ENCODE assay signal across 8 cellular contexts in genomic region chr11:12673924-12674570, GRCh38. TPM values are rescaled to one million over a fixed set of nuclear protein-coding genes. Genes with fewer than 3 reads are reported as not detected.
A peak's percentile ranks its signal among the peaks of the same experiment; 100 is the strongest.
DNase-seq lines count a peak whose midpoint lies in the region; ATAC-seq, FAIRE-seq and TF ChIP-seq lines count a peak whose summit lies in the region.

TSS of gene TEAD1 (plus strand) at chr11:12674421.

- intact Hi-C loops in HepG2 (cut with micrococcal nuclease; ENCODE audit: unreplicated experiment), result loop anchor here (1.0 to 2.0 kb wide), 3 partner anchors 19 to 173 kb away; no protein-coding TSS in a partner anchor

- 3% methylated on average over 34 of the region's 95 CpGs for WGBS in HepG2 (ENCODE audit: low lambda C conversion rate)

- H3K79me2 ChIP-seq in HepG2 (ENCODE audit: insufficient read depth, low read length), result peaks cover 38% of the 10 kb centered on the region

- peak; percentile 15 for FAIRE-seq in HepG2 (lab: Jason Lieb, UNC)

- H3K9me3 ChIP-seq in HepG2 (ENCODE audit: low read length), result no peaks in the 10 kb centered on the region

- H3K4me3 ChIP-seq in HepG2 (replicated peaks in 1 of 3; ENCODE audit: insufficient read depth in 1 of 3, low read depth in 2 of 3, low read length in 3 of 3), result peak within 1 kb of the TSS; percentile 84 to 100 (median 89)

- H3K36me3 ChIP-seq in HepG2 (replicated peaks in 1 of 2; ENCODE audit: control insufficient read depth in 1 of 2, insufficient read depth in 2 of 2, low read length in 2 of 2), result no peaks in the 10 kb centered on the region; a peak in 2 of 5 replicates

- ATAC-seq in GM18907 (IDR thresholded peaks at IDR 0.05; ENCODE audit: unreplicated experiment), result peak; percentile 84
- ATAC-seq in HG03196 (IDR thresholded peaks at IDR 0.05; ENCODE audit: unreplicated experiment), result peak; percentile 64
- peak; percentile 90 for ATAC-seq in HepG2

- H3K9ac ChIP-seq in HepG2 (ENCODE audit: insufficient read depth, low read depth, low read length), result peak within 1 kb of the TSS; percentile 90

- CTCF ChIA-PET in activated CD4-positive, alpha-beta memory T cell treated with anti-CD3 and anti-CD28 coated beads, Interleukin-2, amount 10 ng/mL, durations not matched to agents 7 days and 5 days (lab: Charles Lee), result interaction anchor here (1.0 kb wide), 1 partner anchor 215 kb away, joined by 3 read pairs; no protein-coding TSS in a partner anchor
- CTCF ChIA-PET in HepG2 (lab: Yijun Ruan, JAX; ENCODE audit: low intra/inter-chr PET ratio, low total read pairs), result no interaction called here

- no peak for TF ChIP-seq CTCF in 22Rv1 (IDR thresholded peaks at IDR 0.05)
- TF ChIP-seq CTCF in HepG2 (CRISPR knock-in tag; IDR thresholded peaks at IDR 0.05), result no peak

- DNase-seq in NCI-H460 (ENCODE audit: extremely low read depth, low read depth), result peak; percentile 88
- peak; percentile 91 for DNase-seq in activated CD4-positive, alpha-beta memory T cell treated with anti-CD3 and anti-CD28 coated beads, Interleukin-2, amount 10 ng/mL, durations not matched to agents 7 days and 5 days
- DNase-seq in dermis microvascular lymphatic vessel endothelial cell (ENCODE audit: low read depth in 2 of 2), result peak; percentile 90 to 97
- DNase-seq in HepG2 (ENCODE audit: low spot score), result peak; percentile 84
- DNase-seq in stimulated activated CD4-positive, alpha-beta T cell treated with anti-CD3 and anti-CD28 coated beads, Interleukin-2, amount 100 ng/mL, for 24 hours, result peak; percentile 87 to 92

- peaks cover 11% of the 10 kb centered on the region for H3K4me1 Mint-ChIP-seq in activated CD4-positive, alpha-beta memory T cell treated with anti-CD3 and anti-CD28 coated beads, Interleukin-2, amount 10 ng/mL, durations not matched to agents 7 days and 5 days

- H3K27ac ChIP-seq in 22Rv1 (peak within 1 kb of the TSS; percentile 86), HepG2 (ENCODE audit: extremely low read length, insufficient read depth, low read length) (peak within 1 kb of the TSS; percentile 74)

- POLR2A ChIA-PET in activated CD4-positive, alpha-beta memory T cell treated with anti-CD3 and anti-CD28 coated beads, Interleukin-2, amount 10 ng/mL, durations not matched to agents 7 days and 5 days (lab: Charles Lee), result no interaction called here
- POLR2A ChIA-PET in HepG2 (lab: Yijun Ruan, JAX), result interaction anchor here (1.0 to 1.5 kb wide), 2 partner anchors 18 to 171 kb away, joined by 8 read pairs; no protein-coding TSS in a partner anchor

- no peaks in the 10 kb centered on the region for H3K27me3 ChIP-seq in HepG2 (ENCODE audit: control insufficient read depth in 1 of 2, insufficient read depth in 2 of 2, low read length in 2 of 2)

- TF ChIP-seq RAD21 in HepG2 (CRISPR knock-in tag; IDR thresholded peaks at IDR 0.05), result no peak; the same call in 1 of the 2 replicates

- peaks cover 11% of the 10 kb centered on the region for H4K20me1 ChIP-seq in HepG2 (ENCODE audit: insufficient read depth, low read length)

- H2AFZ ChIP-seq in HepG2 (ENCODE audit: low read length), result peak within 1 kb of the TSS; percentile 25

- in situ Hi-C loops in HepG2 (cut with HindIII; ENCODE audit: extremely low pct_ligation_motif_present, low pct_unique_long_range_greater_than_20kb), result loop anchor here (10.0 kb wide), 1 partner anchor 211 kb away; no protein-coding TSS in a partner anchor

- peak within 1 kb of the TSS; percentile 78 for H3K4me3 Mint-ChIP-seq in activated CD4-positive, alpha-beta memory T cell treated with anti-CD3 and anti-CD28 coated beads, Interleukin-2, amount 10 ng/mL, durations not matched to agents 7 days and 5 days

- BruUV-seq in HepG2 (replicated peaks; lab: Mats Ljungman, UMichigan), result no TSS peak

- peak in 1 of 2 experiments; percentile 49; a peak in 2 of 4 replicates for TF ChIP-seq POLR2A in HepG2 (IDR thresholded peaks at IDR 0.05; ENCODE audit: insufficient read depth in 1 of 2, low read depth in 2 of 2, low read length in 2 of 2)

- peaks cover 58% of the 10 kb centered on the region for H3K27me3 Mint-ChIP-seq in activated CD4-positive, alpha-beta memory T cell treated with anti-CD3 and anti-CD28 coated beads, Interleukin-2, amount 10 ng/mL, durations not matched to agents 7 days and 5 days

- peaks cover 70% of the 10 kb centered on the region for H3K4me1 ChIP-seq in HepG2 (ENCODE audit: insufficient read depth, low read length)

- H3K36me3 Mint-ChIP-seq in activated CD4-positive, alpha-beta memory T cell treated with anti-CD3 and anti-CD28 coated beads, Interleukin-2, amount 10 ng/mL, durations not matched to agents 7 days and 5 days (ENCODE audit: low read depth), result no peaks in the 10 kb centered on the region

- TF ChIP-seq EP300 in HepG2 (IDR thresholded peaks at IDR 0.05; ENCODE audit: low read depth in 2 of 2, low read length in 2 of 2) (no peak), HepG2 (CRISPR knock-in tag; IDR thresholded peaks at IDR 0.05; ENCODE audit: borderline replicate concordance) (no peak)

- no peaks in the 10 kb centered on the region for H3K9me3 Mint-ChIP-seq in activated CD4-positive, alpha-beta memory T cell treated with anti-CD3 and anti-CD28 coated beads, Interleukin-2, amount 10 ng/mL, durations not matched to agents 7 days and 5 days

- peak within 1 kb of the TSS; percentile 34 for H3K27ac Mint-ChIP-seq in activated CD4-positive, alpha-beta memory T cell treated with anti-CD3 and anti-CD28 coated beads, Interleukin-2, amount 10 ng/mL, durations not matched to agents 7 days and 5 days

- H3K4me2 ChIP-seq in HepG2 (ENCODE audit: low read depth, low read length), result peak within 1 kb of the TSS; percentile 91

TF ChIP-seq in HepG2, 621 proteins besides CTCF, POLR2A, EP300 and RAD21 (continues in another document):
- no peak for TF ChIP-seq ZNF12 (CRISPR knock-in tag; IDR thresholded peaks at IDR 0.05)
- TF ChIP-seq RCOR2 (CRISPR knock-in tag; IDR thresholded peaks at IDR 0.05), result peak; percentile 52; the same call in 1 of the 2 replicates
- no peak for TF ChIP-seq ZNF333 (CRISPR knock-in tag; IDR thresholded peaks at IDR 0.05; ENCODE audit: borderline replicate concordance)
- TF ChIP-seq PHF20 (CRISPR knock-in tag; IDR thresholded peaks at IDR 0.05), result no peak
- TF ChIP-seq DMTF1 (CRISPR knock-in tag; IDR thresholded peaks at IDR 0.05), result no peak
- TF ChIP-seq MXD4 (CRISPR knock-in tag; IDR thresholded peaks at IDR 0.05), result no peak
- no peak for TF ChIP-seq ZNF652 (CRISPR knock-in tag; IDR thresholded peaks at IDR 0.05; ENCODE audit: borderline replicate concordance, low read depth)

RNA-seq across cellular contexts. Expression of gene TEAD1, which starts in this region (rescaled TPM):
- 123 and 136 TPM in 2 replicates for total RNA-seq in NCI-H460 (2014; rRNA removed; shearing (Covaris generic))
- polyA plus RNA-seq in NCI-H460 (2014; cell fraction: nucleus; rRNA removed), result 49.1 and 64.5 TPM in 2 replicates
- total RNA-seq in activated CD4-positive, alpha-beta memory T cell treated with anti-CD3 and anti-CD28 coated beads, Interleukin-2, amount 10 ng/mL, durations not matched to agents 7 days and 5 days, result 1 to 10 TPM in 1 of 2 experiments, under 1 TPM in 1; 0.98 to 1.0 TPM
- total RNA-seq in dermis microvascular lymphatic vessel endothelial cell (17.3 and 26.9 TPM in 2 replicates), HepG2 (2016; rRNA removed; fragmentation: Illumina TruSeq; extraction: Trizol) (30.5 and 40.7 TPM in 2 replicates)
- total RNA-seq in HepG2 (2016; cell fraction: cytosol; rRNA removed; fragmentation: Illumina TruSeq; extraction: Trizol; ENCODE audit: low read depth), result 8.3 and 11.7 TPM in 2 replicates
- total RNA-seq in HepG2 (2016; cell fraction: insoluble cytoplasmic fraction; rRNA removed; fragmentation: Illumina TruSeq; extraction: Trizol), result 29.5 and 36.2 TPM in 2 replicates
- total RNA-seq in HepG2 (2016; cell fraction: membrane; rRNA removed; fragmentation: Illumina TruSeq; extraction: Trizol), result 23.8 and 25.3 TPM in 2 replicates
- total RNA-seq in HepG2 (2016; cell fraction: nucleus; rRNA removed; fragmentation: Illumina TruSeq; extraction: Trizol), result 42.8 and 45.0 TPM in 2 replicates
- 17.0 and 20.1 TPM in 2 replicates for polyA plus RNA-seq in HepG2 (2011; rRNA removed)
- polyA plus RNA-seq in HepG2 (2011; cell fraction: cytosol; rRNA removed), result 13.0 and 14.1 TPM in 2 replicates
- polyA plus RNA-seq in HepG2 (2011; cell fraction: nucleus; rRNA removed), result 33.6 and 34.8 TPM in 2 replicates
- polyA plus RNA-seq in HepG2 (2012), result 25.7 and 29.3 TPM in 2 replicates
- polyA plus RNA-seq in HepG2 (2016; cell fraction: cytosol; fragmentation: Illumina TruSeq; extraction: Trizol; ENCODE audit: low read depth), result 0.77 and 0.92 TPM in 2 replicates
- 19.7 and 21.0 TPM in 2 replicates for polyA plus RNA-seq in HepG2 (2016; cell fraction: insoluble cytoplasmic fraction; fragmentation: Illumina TruSeq; extraction: Trizol; ENCODE audit: low read depth)
- 2.6 and 3.3 TPM in 2 replicates for polyA plus RNA-seq in HepG2 (2016; cell fraction: membrane; fragmentation: Illumina TruSeq; extraction: Trizol; ENCODE audit: low read depth)
- polyA plus RNA-seq in HepG2 (2016; cell fraction: nucleus; fragmentation: Illumina TruSeq; extraction: Trizol; ENCODE audit: insufficient read depth, low read depth), result 21.1 and 21.8 TPM in 2 replicates
- 45.9 and 178 TPM in 2 replicates for polyA minus RNA-seq in HepG2 (2011; rRNA and poly(A)+ RNA removed; ENCODE audit: low replicate concordance)
- 37.4 and 37.9 TPM in 2 replicates for polyA minus RNA-seq in HepG2 (2011; cell fraction: cytosol; rRNA and poly(A)+ RNA removed)
- 69.4 and 79.4 TPM in 2 replicates for polyA minus RNA-seq in HepG2 (2011; cell fraction: nucleus; rRNA and poly(A)+ RNA removed)

Comparison
In these comparisons a context has a peak if more than half of its experiments do, and no peak if none do; other contexts are left out.
1. Peak in every context shown above with its lines: DNase-seq, ATAC-seq, H3K4me3 ChIP-seq and H3K27ac ChIP-seq.